29 cellular contexts compared by ENCODE assay signal in the genomic region with DNA sequence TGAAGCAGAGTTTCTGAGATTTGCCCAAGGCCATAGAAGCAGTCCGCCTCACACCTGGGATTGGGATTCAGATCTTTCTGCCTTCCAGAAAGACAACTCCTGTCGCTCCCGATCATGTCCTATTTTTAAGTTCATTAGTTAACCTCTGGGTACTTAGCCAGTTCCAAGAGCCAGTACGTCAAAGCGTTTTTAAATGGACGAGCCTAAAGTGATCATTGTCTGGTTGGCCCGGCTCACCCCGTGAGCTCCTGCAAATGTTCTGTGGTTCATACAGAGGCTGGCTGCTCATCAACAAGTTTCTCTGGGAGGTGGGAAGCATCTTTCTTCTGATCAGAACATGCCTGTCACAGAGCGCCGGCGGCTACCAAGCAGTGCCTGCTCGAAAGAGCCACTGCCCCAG.
DNase-seq lines count a peak whose midpoint lies in the region; ATAC-seq, FAIRE-seq and TF ChIP-seq lines count a peak whose summit lies in the region.
"Had no signal": no experiment of that assay in that cellular context is flagged by ENCODE, and none has a peak within 500 bp of the region (broad histone marks: within the 10 kb centered on the region; RNA-seq: fewer than 3 reads in every experiment).

No MANE protein-coding gene starts in this region.

- no peak overlapping the region for H3K4me2 ChIP-seq in H1 (ENCODE audit: insufficient read depth in 1 of 2, low read depth in 2 of 2, low read length in 2 of 2)
- peak overlapping the region; percentile 27 for H3K4me2 ChIP-seq in keratinocyte (ENCODE audit: control insufficient read depth, extremely low read depth, insufficient read depth, low read depth, low read length)
- no peak overlapping the region for H3K4me2 ChIP-seq in HepG2 (ENCODE audit: low read depth, low read length)
- H3K4me2 ChIP-seq: BLaER1 had no signal

- H2AFZ ChIP-seq in H1 (ENCODE audit: low read length) (no peak overlapping the region), keratinocyte (ENCODE audit: control insufficient read depth, low read length) (peak overlapping the region; percentile 47), HepG2 (ENCODE audit: low read length) (no peak overlapping the region)

- in situ Hi-C loops in HepG2 (cut with HindIII; ENCODE audit: extremely low pct_ligation_motif_present, low pct_unique_long_range_greater_than_20kb): no loop called here

- H3K23me2 ChIP-seq in H1 (ENCODE audit: low read depth, low read length): no peaks in the 10 kb centered on the region

- no peak overlapping the region for H2BK20ac ChIP-seq in H1 (ENCODE audit: low read length)

- WGBS in heart left ventricle, 4 donors: 75 to 84% (median 79%) methylated on average over 12 of the region's 12 CpGs
- WGBS in H1 (ENCODE audit: extremely low coverage in 1 of 2, insufficient coverage in 1 of 2, insufficient read length in 1 of 2, insufficient replicate concordance in 2 of 2, low coverage in 1 of 2, low lambda C conversion rate in 2 of 2, missing lambda C conversion rate in 1 of 2), 2 experiments: 90% methylated on average over 12 of the region's 12 CpGs; no CpG with 5 or more reads in 1 of the 2 experiments
- 38% methylated on average over 9 of the region's 12 CpGs for WGBS in HepG2 (ENCODE audit: low lambda C conversion rate)

- no peak overlapping the region for H2BK15ac ChIP-seq in H1 (ENCODE audit: low read length)

- 0 out of 2 replicates have a peak overlapping the region, but pooled peaks have one; percentile 32 for H3K27ac Mint-ChIP-seq in WTC11
- H3K27ac Mint-ChIP-seq: CD14-positive monocyte; CD4-positive, alpha-beta memory T cell; CD4-positive, CD25-positive, alpha-beta regulatory T cell; CD8-positive, alpha-beta memory T cell had no signal

- no peaks in the 10 kb centered on the region for H3K36me3 Mint-ChIP-seq in WTC11
- H3K36me3 Mint-ChIP-seq: CD14-positive monocyte; CD4-positive, alpha-beta memory T cell; CD4-positive, CD25-positive, alpha-beta regulatory T cell; CD8-positive, alpha-beta memory T cell had no signal

- H2BK5ac ChIP-seq in H1 (ENCODE audit: low read depth, low read length): no peak overlapping the region

- dilution Hi-C loops in keratinocyte (cut with MboI; ENCODE audit: extremely low pct_ligation_motif_present, low sequenced_read_pairs): no loop called here

- no peaks in the 10 kb centered on the region for H3K9me1 ChIP-seq in keratinocyte (ENCODE audit: control insufficient read depth, extremely low read depth, insufficient read depth, low read length)

- H3K27me3 ChIP-seq in heart left ventricle (no peaks in the 10 kb centered on the region), H1 (replicated peaks in 1 of 4; ENCODE audit: control insufficient read depth in 3 of 4, extremely low read depth in 1 of 4, insufficient read depth in 3 of 4, low read length in 3 of 4) (no peaks in the 10 kb centered on the region), keratinocyte (ENCODE audit: control insufficient read depth, extremely low read depth, insufficient read depth, low read length) (no peaks in the 10 kb centered on the region), upper lobe of right lung (no peaks in the 10 kb centered on the region), HepG2 (ENCODE audit: control insufficient read depth in 1 of 2, insufficient read depth in 2 of 2, low read length in 2 of 2) (no peaks in the 10 kb centered on the region)
- H3K27me3 ChIP-seq: BE2C, BLaER1 had no signal

- no peak overlapping the region for H3K4me3 ChIP-seq in heart left ventricle
- no peak overlapping the region for H3K4me3 ChIP-seq in H1 (ENCODE audit: extremely low read depth in 1 of 4, insufficient read depth in 2 of 4, low read depth in 3 of 4, low read length in 4 of 4)
- H3K4me3 ChIP-seq in keratinocyte (ENCODE audit: control insufficient read depth in 2 of 3, extremely low read depth in 1 of 3, insufficient read depth in 2 of 3, low read depth in 1 of 3, low read length in 3 of 3): no peak overlapping the region
- H3K4me3 ChIP-seq in upper lobe of right lung: no peak overlapping the region
- H3K4me3 ChIP-seq in HepG2 (replicated peaks in 1 of 3; ENCODE audit: insufficient read depth in 1 of 3, low read depth in 2 of 3, low read length in 3 of 3): no peak overlapping the region
- H3K4me3 ChIP-seq: BLaER1, GM12878 had no signal

- ATAC-seq in heart left ventricle (peak; percentile 15 to 73 (median 62)), left cardiac atrium (no peak), WTC11 (no peak), upper lobe of right lung (no peak), HepG2 (no peak), HG03175 (IDR thresholded peaks at IDR 0.05; ENCODE audit: unreplicated experiment) (no peak)
- ATAC-seq: GM12878 had no signal

- CTCF ChIA-PET in WTC11 (lab: Charles Lee): no interaction called here
- CTCF ChIA-PET in H1 (lab: Charles Lee; ENCODE audit: partially characterized antibody): interaction anchor here (1.3 to 2.1 kb wide), 2 partner anchors 10 to 14 kb away, joined by 3 to 10 read pairs; no protein-coding TSS in a partner anchor
- CTCF ChIA-PET in HepG2 (lab: Yijun Ruan, JAX; ENCODE audit: low intra/inter-chr PET ratio, low total read pairs): no interaction called here

- H4K5ac ChIP-seq in H1 (ENCODE audit: insufficient read length, low read depth, low read length): no peak overlapping the region

- no peaks in the 10 kb centered on the region for H3K36me3 ChIP-seq in heart left ventricle
- no peaks in the 10 kb centered on the region for H3K36me3 ChIP-seq in H1 (ENCODE audit: control insufficient read depth in 2 of 4, insufficient read depth in 4 of 4, low read length in 3 of 4)
- H3K36me3 ChIP-seq in keratinocyte (ENCODE audit: control insufficient read depth in 2 of 2, extremely low read depth in 1 of 2, insufficient read depth in 2 of 2, low read length in 2 of 2): no peaks in the 10 kb centered on the region
- no peaks in the 10 kb centered on the region for H3K36me3 ChIP-seq in upper lobe of right lung
- no peaks in the 10 kb centered on the region for H3K36me3 ChIP-seq in HepG2 (replicated peaks in 1 of 2; ENCODE audit: control insufficient read depth in 1 of 2, insufficient read depth in 2 of 2, low read length in 2 of 2)
- H3K36me3 ChIP-seq: BE2C had no signal

- POLR2A ChIA-PET in WTC11 (lab: Charles Lee) (no interaction called here), H1 (lab: Charles Lee; ENCODE audit: partially characterized antibody) (no interaction called here), HepG2 (lab: Yijun Ruan, JAX) (no interaction called here)

- H4K8ac ChIP-seq in H1 (ENCODE audit: extremely low read depth, insufficient read depth, low read length): peak overlapping the region; percentile 31; the same call in 1 of the 2 replicates

- H3K9me3 ChIP-seq in heart left ventricle (peaks cover 0 to 5% (median 0%) of the 10 kb centered on the region in 12 donors), H1 (ENCODE audit: insufficient read depth in 2 of 2, low read depth in 1 of 2, low read length in 1 of 2) (peaks cover 0 to 2% of the 10 kb centered on the region in 2 experiments; a peak in 1 of 4 replicates), keratinocyte (ENCODE audit: control insufficient read depth, low read depth, low read length) (no peaks in the 10 kb centered on the region), upper lobe of right lung (no peaks in the 10 kb centered on the region), HepG2 (ENCODE audit: low read length) (no peaks in the 10 kb centered on the region)
- H3K9me3 ChIP-seq: BE2C, BLaER1 had no signal

- TF ChIP-seq EP300 in H1 (IDR thresholded peaks at IDR 0.05; ENCODE audit: borderline replicate concordance in 1 of 2, low read depth in 2 of 2, low read length in 2 of 2) (no peak), HepG2 (IDR thresholded peaks at IDR 0.05; ENCODE audit: low read depth in 2 of 2, low read length in 2 of 2) (no peak), HepG2 (CRISPR knock-in tag; IDR thresholded peaks at IDR 0.05; ENCODE audit: borderline replicate concordance) (no peak)

- FAIRE-seq in H1 (lab: Jason Lieb, UNC) (no peak), keratinocyte (lab: Jason Lieb, UNC) (peak; percentile 44), HepG2 (lab: Jason Lieb, UNC) (no peak)
- FAIRE-seq: A204.1, GM12878, GM12892, GM18507 had no signal

- TF ChIP-seq RAD21 in H1 (IDR thresholded peaks at IDR 0.05 in 1 of 2, conservative IDR thresholded peaks at IDR 0.05 in 1 of 2; ENCODE audit: low read depth in 2 of 2, low read length in 2 of 2) (no peak), HepG2 (CRISPR knock-in tag; IDR thresholded peaks at IDR 0.05) (no peak)

- no peaks in the 10 kb centered on the region for H3K4me1 ChIP-seq in heart left ventricle
- no peaks in the 10 kb centered on the region; a peak in 1 of 7 replicates for H3K4me1 ChIP-seq in H1 (replicated peaks in 1 of 4; ENCODE audit: control insufficient read depth in 3 of 4, insufficient read depth in 4 of 4, low read length in 3 of 4)
- H3K4me1 ChIP-seq in keratinocyte (ENCODE audit: control insufficient read depth, extremely low read depth, insufficient read depth, low read length): peaks cover 7% of the 10 kb centered on the region
- no peaks in the 10 kb centered on the region for H3K4me1 ChIP-seq in upper lobe of right lung
- H3K4me1 ChIP-seq in HepG2 (ENCODE audit: insufficient read depth, low read length): no peaks in the 10 kb centered on the region
- H3K4me1 ChIP-seq: BE2C, BLaER1 had no signal

- peaks cover 5% of the 10 kb centered on the region for H3K4me1 Mint-ChIP-seq in WTC11
- H3K4me1 Mint-ChIP-seq: CD14-positive monocyte; CD4-positive, alpha-beta memory T cell; CD4-positive, CD25-positive, alpha-beta regulatory T cell; CD8-positive, alpha-beta memory T cell had no signal

- H3K79me2 ChIP-seq in H1 (ENCODE audit: control insufficient read depth in 1 of 2, insufficient read depth in 2 of 2, low read length in 2 of 2) (no peaks in the 10 kb centered on the region), keratinocyte (ENCODE audit: control insufficient read depth, insufficient read depth, low read length) (no peaks in the 10 kb centered on the region), HepG2 (ENCODE audit: insufficient read depth, low read length) (no peaks in the 10 kb centered on the region)

- H4K20me1 ChIP-seq in H1 (replicated peaks in 1 of 2; ENCODE audit: control insufficient read depth in 1 of 2, insufficient read depth in 2 of 2, low read length in 2 of 2) (no peaks in the 10 kb centered on the region), keratinocyte (ENCODE audit: control insufficient read depth, extremely low read depth, insufficient read depth, low read length) (no peaks in the 10 kb centered on the region), HepG2 (ENCODE audit: insufficient read depth, low read length) (no peaks in the 10 kb centered on the region)

- intact Hi-C loops in heart left ventricle (cut with DNase I): no loop called here
- intact Hi-C loops in left cardiac atrium (cut with DNase I): no loop called here
- intact Hi-C loops in upper lobe of right lung (cut with DNase I): no loop called here
- intact Hi-C loops in HepG2 (cut with micrococcal nuclease; ENCODE audit: unreplicated experiment): no loop called here

- H3K9me3 Mint-ChIP-seq in WTC11: no peaks in the 10 kb centered on the region
- H3K9me3 Mint-ChIP-seq: CD4-positive, alpha-beta memory T cell; CD8-positive, alpha-beta memory T cell had no signal

- no peaks in the 10 kb centered on the region for H3K79me1 ChIP-seq in H1 (ENCODE audit: low read depth, low read length)

- H3K9ac ChIP-seq in H1 (replicated peaks in 1 of 4; ENCODE audit: extremely low read depth in 1 of 4, low read depth in 3 of 4, low read length in 3 of 4) (no peak overlapping the region), keratinocyte (ENCODE audit: control insufficient read depth, extremely low read depth, insufficient read depth, low read length) (no peak overlapping the region), HepG2 (ENCODE audit: insufficient read depth, low read depth, low read length) (no peak overlapping the region)
- H3K9ac ChIP-seq: BLaER1 had no signal

- H3K23ac ChIP-seq in H1 (ENCODE audit: insufficient read length): no peak overlapping the region

- H2BK12ac ChIP-seq in H1 (ENCODE audit: low read depth, low read length): no peak overlapping the region

- no peak overlapping the region for H3K4me3 Mint-ChIP-seq in WTC11
- H3K4me3 Mint-ChIP-seq: CD14-positive monocyte; CD4-positive, alpha-beta memory T cell; CD4-positive, CD25-positive, alpha-beta regulatory T cell had no signal

- no peak overlapping the region for H3K56ac ChIP-seq in H1 (replicated peaks; ENCODE audit: insufficient read length, low read depth, low read length)

- no peak for DNase-seq in heart left ventricle
- no peak for DNase-seq in left cardiac atrium
- no peak for DNase-seq in WTC11 (ENCODE audit: low spot score)
- DNase-seq in H1 (ENCODE audit: low read depth in 1 of 2, low spot score in 2 of 2): no peak
- no peak for DNase-seq in keratinocyte (ENCODE audit: low read depth, low spot score)
- no peak for DNase-seq in upper lobe of right lung
- DNase-seq in HepG2 (ENCODE audit: low spot score): no peak
- DNase-seq: 8988T; ACHN; BE2C; C1 segment of cervical spinal cord; CD4-positive, alpha-beta memory T cell; CD4-positive, CD25-positive, alpha-beta regulatory T cell; CD8-positive, alpha-beta memory T cell; COR-L47; DMS 273 treated with DMSO at 0.1 percent for 48 hours; DMS153; DMS53; DMS79; DND-41; EL; GDM1 had no signal

- no peak overlapping the region for H3K14ac ChIP-seq in H1 (ENCODE audit: insufficient read length)

- no peaks in the 10 kb centered on the region; the same call in 1 of the 2 replicates for H3K27me3 Mint-ChIP-seq in WTC11 (ENCODE audit: low read depth)
- H3K27me3 Mint-ChIP-seq: CD4-positive, alpha-beta memory T cell; CD4-positive, CD25-positive, alpha-beta regulatory T cell; CD8-positive, alpha-beta memory T cell had no signal

- H3K4ac ChIP-seq in H1 (replicated peaks; ENCODE audit: insufficient read length, low read depth, low read length): no peak overlapping the region

- no peak overlapping the region for H2AK5ac ChIP-seq in H1 (ENCODE audit: low read depth, low read length)

- TF ChIP-seq CTCF in heart left ventricle (IDR thresholded peaks at IDR 0.05): no peak
- no peak for TF ChIP-seq CTCF in WTC11 (IDR thresholded peaks at IDR 0.05)
- no peak for TF ChIP-seq CTCF in H1 (IDR thresholded peaks at IDR 0.05; ENCODE audit: control extremely low read depth in 1 of 3, insufficient read depth in 1 of 3, low read depth in 1 of 3, low read length in 3 of 3)
- no peak for TF ChIP-seq CTCF in keratinocyte (optimal IDR thresholded peaks at IDR 0.05 in 1 of 3, IDR thresholded peaks at IDR 0.05 in 1 of 3, conservative IDR thresholded peaks at IDR 0.05 in 1 of 3; ENCODE audit: extremely low read depth in 1 of 3, insufficient read depth in 2 of 3, low read length in 3 of 3)
- no peak for TF ChIP-seq CTCF in upper lobe of right lung (IDR thresholded peaks at IDR 0.05)
- no peak for TF ChIP-seq CTCF in HepG2 (CRISPR knock-in tag; IDR thresholded peaks at IDR 0.05)

- H4K91ac ChIP-seq in H1 (replicated peaks; ENCODE audit: insufficient read length, low read length): no peak overlapping the region

- no peak for TF ChIP-seq POLR2A in heart left ventricle (IDR thresholded peaks at IDR 0.05)
- no peak for TF ChIP-seq POLR2A in H1 (IDR thresholded peaks at IDR 0.05; ENCODE audit: control extremely low read depth in 1 of 2, low read depth in 2 of 2, low read length in 2 of 2)
- no peak for TF ChIP-seq POLR2A in HepG2 (IDR thresholded peaks at IDR 0.05; ENCODE audit: insufficient read depth in 1 of 2, low read depth in 2 of 2, low read length in 2 of 2)

- H3K18ac ChIP-seq in H1 (ENCODE audit: extremely low read depth, low read length): no peak overlapping the region

- BruUV-seq in HepG2 (replicated peaks; lab: Mats Ljungman, UMichigan): no TSS peak

- H2BK120ac ChIP-seq in H1 (replicated peaks; ENCODE audit: low read depth, low read length): no peak overlapping the region

- H3K27ac ChIP-seq in heart left ventricle (no peak overlapping the region), H1 (ENCODE audit: low read depth, low read length) (no peak overlapping the region; the same call in 1 of the 2 replicates), keratinocyte (ENCODE audit: control insufficient read depth, insufficient read depth, low read length) (no peak overlapping the region), upper lobe of right lung (no peak overlapping the region), HepG2 (ENCODE audit: extremely low read length, insufficient read depth, low read length) (no peak overlapping the region)
- H3K27ac ChIP-seq: BLaER1 had no signal

Comparison
In these comparisons a context has a peak if more than half of its experiments do, and no peak if none do; other contexts are left out.
1. ATAC-seq: peak in heart left ventricle (4 of 4); none in left cardiac atrium (0 of 2), WTC11 (single experiment), upper lobe of right lung (single experiment), HepG2 (single experiment) and HG03175 (single experiment).